Comparison of ENCODE assay signal across 6 cellular contexts in genomic region chr15:20248434-20248833, GRCh38.
DNase-seq lines count a peak whose midpoint lies in the region; ATAC-seq, FAIRE-seq and TF ChIP-seq lines count a peak whose summit lies in the region.
"Not testable (repeated sequence)": the region's sequence is repeated elsewhere in the genome, so short reads cannot be mapped to it uniquely, and the experiment has no call there.

No MANE protein-coding gene starts in this region.

- not testable (repeated sequence) for H3K9me1 ChIP-seq in K562 (ENCODE audit: control insufficient read depth, insufficient read depth, low read length)

- not testable (repeated sequence) for BruUV-seq in Panc1 (replicated peaks; lab: Mats Ljungman, UMichigan); K562 (replicated peaks; lab: Mats Ljungman, UMichigan)

- H3K36me3 ChIP-seq in BLaER1; Panc1 (ENCODE audit: control insufficient read depth, insufficient read depth, low read length); K562 (ENCODE audit: control insufficient read depth, insufficient read depth, low read length); mucosa of descending colon (ENCODE audit: low read depth); trophoblast cell (ENCODE audit: control insufficient read depth in 1 of 2, insufficient read depth in 2 of 2, low read length in 2 of 2): not testable (repeated sequence)

- not testable (repeated sequence) for TF ChIP-seq POLR2A in K562 (conservative IDR thresholded peaks at IDR 0.05)

- H3K9ac ChIP-seq in BLaER1; K562 (ENCODE audit: insufficient read depth in 1 of 2, low read depth in 2 of 2, low read length in 2 of 2); trophoblast cell (ENCODE audit: low read length): not testable (repeated sequence)

- TF ChIP-seq CTCF in Panc1 (IDR thresholded peaks at IDR 0.05); K562 (IDR thresholded peaks at IDR 0.05 in 2 of 3, conservative IDR thresholded peaks at IDR 0.05 in 1 of 3; ENCODE audit: insufficient read depth in 2 of 3, low read depth in 1 of 3, low read length in 3 of 3); mucosa of descending colon (IDR thresholded peaks at IDR 0.05): not testable (repeated sequence)

- H4K91ac ChIP-seq in trophoblast cell (ENCODE audit: low read depth, low read length): not testable (repeated sequence)

- H2BK120ac ChIP-seq in trophoblast cell (ENCODE audit: insufficient read depth, low read length, poor library complexity): not testable (repeated sequence)

- H3K4me3 ChIP-seq in BLaER1; Panc1 (ENCODE audit: low read depth in 2 of 2, low read length in 2 of 2); K562; mucosa of descending colon; trophoblast cell (ENCODE audit: low read depth, low read length): not testable (repeated sequence)

- H3K27ac ChIP-seq in BLaER1; Panc1 (ENCODE audit: low read length); K562 (ENCODE audit: extremely low read depth, low read depth, low read length); trophoblast cell (ENCODE audit: low read depth, low read length): not testable (repeated sequence)

- H3K27ac Mint-ChIP-seq in stimulated activated memory B cell treated with anti-CD40 and anti-IgM and Interleukin-4, amounts not matched to agents 10 μg/mL and 1 μg/mL and 100 μg/mL, for 72 hours: not testable (repeated sequence)

- H4K20me1 ChIP-seq in BLaER1; K562 (replicated peaks; ENCODE audit: control insufficient read depth, insufficient read depth, low read length): not testable (repeated sequence)

- intact Hi-C loops in Panc1 (cut with micrococcal nuclease; ENCODE audit: unreplicated experiment); K562 (cut with micrococcal nuclease); mucosa of descending colon (cut with DNase I, micrococcal nuclease): not testable (repeated sequence)

- peak; percentile 10; the same call in 1 of the 2 replicates for ATAC-seq in Panc1
- peak; percentile 16 for ATAC-seq in K562
- ATAC-seq in mucosa of descending colon: peak; percentile 7
- peak; percentile 3 for ATAC-seq in stimulated activated memory B cell treated with anti-CD40 and anti-IgM and Interleukin-4, amounts not matched to agents 10 μg/mL and 1 μg/mL and 100 μg/mL, for 72 hours

- H2AFZ ChIP-seq in K562 (ENCODE audit: low read depth, low read length); trophoblast cell (ENCODE audit: insufficient read depth, low read length, poor library complexity): not testable (repeated sequence)

- not testable (repeated sequence) for H3K27me3 ChIP-seq in BLaER1; Panc1 (ENCODE audit: control insufficient read depth, insufficient read depth, low read length); K562 (ENCODE audit: control insufficient read depth in 2 of 2, insufficient read depth in 2 of 2, low read length in 2 of 2); trophoblast cell (ENCODE audit: insufficient read depth, low read length)

- H3K4me1 ChIP-seq in BLaER1: peaks cover 35% of the 10 kb centered on the region
- H3K4me1 ChIP-seq in Panc1 (ENCODE audit: control insufficient read depth, insufficient read depth, low read length); K562 (replicated peaks in 1 of 2; ENCODE audit: control insufficient read depth in 2 of 2, insufficient read depth in 2 of 2, low read length in 2 of 2); mucosa of descending colon (ENCODE audit: low read depth); trophoblast cell (ENCODE audit: control insufficient read depth in 1 of 2, insufficient read depth in 2 of 2, low read length in 2 of 2): not testable (repeated sequence)

- POLR2A ChIA-PET in Panc1 (lab: Charles Lee); K562 (lab: Yijun Ruan, JAX): not testable (repeated sequence)

- H4K12ac ChIP-seq in trophoblast cell (ENCODE audit: low read depth, low read length): peak overlapping the region; percentile 18

- not testable (repeated sequence) for H3K27me3 Mint-ChIP-seq in stimulated activated memory B cell treated with anti-CD40 and anti-IgM and Interleukin-4, amounts not matched to agents 10 μg/mL and 1 μg/mL and 100 μg/mL, for 72 hours

- in situ Hi-C loops in Panc1 (cut with HindIII; ENCODE audit: low pct_unique_long_range_greater_than_20kb, low sequenced_read_pairs): not testable (repeated sequence)
- in situ Hi-C loops in K562 (cut with MboI): loop anchor here (25.0 kb wide), 1 partner anchor 211 kb away; no protein-coding TSS in a partner anchor

- not testable (repeated sequence) for H3K18ac ChIP-seq in trophoblast cell (ENCODE audit: low read length)

- H3K14ac ChIP-seq in trophoblast cell (ENCODE audit: low read length): not testable (repeated sequence)

- not testable (repeated sequence) for TF ChIP-seq EP300 in K562 (IDR thresholded peaks at IDR 0.05; ENCODE audit: low read length)

- H3K9me3 Mint-ChIP-seq in stimulated activated memory B cell treated with anti-CD40 and anti-IgM and Interleukin-4, amounts not matched to agents 10 μg/mL and 1 μg/mL and 100 μg/mL, for 72 hours: not testable (repeated sequence)

- H3K9me3 ChIP-seq in BLaER1; Panc1 (ENCODE audit: control insufficient read depth, insufficient read depth, low read depth, low read length); K562 (replicated peaks; ENCODE audit: control insufficient read depth, insufficient read depth, low read depth, low read length): not testable (repeated sequence)
- peaks cover 88% of the 10 kb centered on the region for H3K9me3 ChIP-seq in mucosa of descending colon
- H3K9me3 ChIP-seq in trophoblast cell (ENCODE audit: insufficient read depth, low read depth, low read length): peaks cover 29% of the 10 kb centered on the region

- not testable (repeated sequence) for H3K79me2 ChIP-seq in K562 (ENCODE audit: control insufficient read depth, insufficient read depth, low read length); trophoblast cell (ENCODE audit: control insufficient read depth, insufficient read depth, low read length, poor library complexity)

- FAIRE-seq in K562 (lab: Jason Lieb, UNC): not testable (repeated sequence)

- not testable (repeated sequence) for H4K8ac ChIP-seq in trophoblast cell (ENCODE audit: low read depth, low read length)

- DNase-seq in Panc1 (ENCODE audit: low read depth, low spot score); mucosa of descending colon; trophoblast cell: not testable (repeated sequence)
- DNase-seq in K562 (ENCODE audit: extremely low read depth in 1 of 4, low spot score in 3 of 4): peak in 2 of 4 experiments; percentile 3 to 4

- H3K4me1 Mint-ChIP-seq in stimulated activated memory B cell treated with anti-CD40 and anti-IgM and Interleukin-4, amounts not matched to agents 10 μg/mL and 1 μg/mL and 100 μg/mL, for 72 hours: not testable (repeated sequence)

- peak overlapping the region; percentile 59 for H3K4me2 ChIP-seq in BLaER1
- H3K4me2 ChIP-seq in K562 (ENCODE audit: insufficient read depth, low read length); trophoblast cell (ENCODE audit: low read length): not testable (repeated sequence)

- WGBS in K562 (ENCODE audit: insufficient coverage, low coverage, missing lambda C conversion rate): 0% methylated on average over 4 of the region's 4 CpGs
- WGBS in trophoblast cell (ENCODE audit: extremely low coverage, insufficient coverage, insufficient read length): no CpG with 5 or more reads among the region's 4 CpGs

- not testable (repeated sequence) for H3K4me3 Mint-ChIP-seq in stimulated activated memory B cell treated with anti-CD40 and anti-IgM and Interleukin-4, amounts not matched to agents 10 μg/mL and 1 μg/mL and 100 μg/mL, for 72 hours

- not testable (repeated sequence) for H2BK12ac ChIP-seq in trophoblast cell (ENCODE audit: low read length)

- not testable (repeated sequence) for H3K4ac ChIP-seq in trophoblast cell (ENCODE audit: low read depth, low read length)

- H2AK5ac ChIP-seq in trophoblast cell (ENCODE audit: low read length): not testable (repeated sequence)

- H2BK5ac ChIP-seq in trophoblast cell (ENCODE audit: low read depth, low read length, poor library complexity): not testable (repeated sequence)

- CTCF ChIA-PET in Panc1 (lab: Charles Lee); K562 (lab: Yijun Ruan, JAX; ENCODE audit: low intra/inter-chr PET ratio): not testable (repeated sequence)

- not testable (repeated sequence) for H3K79me1 ChIP-seq in trophoblast cell (ENCODE audit: low read length)

- H3K36me3 Mint-ChIP-seq in stimulated activated memory B cell treated with anti-CD40 and anti-IgM and Interleukin-4, amounts not matched to agents 10 μg/mL and 1 μg/mL and 100 μg/mL, for 72 hours: not testable (repeated sequence)

- not testable (repeated sequence) for H3K23ac ChIP-seq in trophoblast cell (ENCODE audit: low read length)

- not testable (repeated sequence) for TF ChIP-seq RAD21 in K562 (CRISPR knock-in tag; conservative IDR thresholded peaks at IDR 0.05 in 1 of 2, IDR thresholded peaks at IDR 0.05 in 1 of 2)
